ENCODE assay signal across 1 cellular context in genomic region chr22:28773461-28773867, GRCh38.
A peak's percentile ranks its signal among the peaks of the same experiment; 100 is the strongest.
TF ChIP-seq lines count a peak whose summit lies in the region.

No MANE protein-coding gene starts in this region.

TF ChIP-seq in HepG2, 621 proteins besides CTCF, POLR2A, EP300 and RAD21:
- TF ChIP-seq, protein P1, sequence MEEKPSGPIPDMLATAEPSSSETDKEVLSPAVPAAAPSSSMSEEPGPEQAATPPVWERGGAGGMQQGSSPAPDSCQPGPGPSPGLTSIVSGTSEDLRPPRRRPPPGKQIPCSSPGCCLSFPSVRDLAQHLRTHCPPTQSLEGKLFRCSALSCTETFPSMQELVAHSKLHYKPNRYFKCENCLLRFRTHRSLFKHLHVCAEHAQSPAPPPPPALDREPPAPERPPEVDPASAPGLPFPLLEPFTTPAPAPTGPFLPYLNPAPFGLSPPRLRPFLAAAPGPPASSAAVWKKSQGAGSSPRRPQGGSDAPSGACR (CRISPR knock-in tag; IDR thresholded peaks at IDR 0.05), result 0 out of 2 replicates have a peak, but pooled peaks have one; percentile 57
- TF ChIP-seq NCOA1 (CRISPR knock-in tag; IDR thresholded peaks at IDR 0.05) (0 out of 2 replicates have a peak, but pooled peaks have one; percentile 11), ZNF263 (CRISPR knock-in tag; IDR thresholded peaks at IDR 0.05) (peak; percentile 66; the same call in 1 of the 2 replicates), ZNF3 (CRISPR knock-in tag; IDR thresholded peaks at IDR 0.05) (peak; percentile 92), ZMYM3 (CRISPR knock-in tag; IDR thresholded peaks at IDR 0.05) (0 out of 2 replicates have a peak, but pooled peaks have one; percentile 0), ZNF782 (CRISPR knock-in tag; IDR thresholded peaks at IDR 0.05; ENCODE audit: borderline replicate concordance) (no peak), SRSF9 (IDR thresholded peaks at IDR 0.05; ENCODE audit: borderline replicate concordance, insufficient read depth, low read depth, low read length, poor library complexity, severe bottlenecking) (no peak), FOSL2 (CRISPR knock-in tag; IDR thresholded peaks at IDR 0.05) (0 out of 2 replicates have a peak, but pooled peaks have one; percentile 0)
